In genomic region chr2:24354382-24354781, GRCh38 we compare ENCODE assay signal across 26 cellular contexts. TPM values are rescaled to one million over a fixed set of nuclear protein-coding genes. Genes with fewer than 3 reads are reported as not detected.
DNase-seq lines count a peak whose midpoint lies in the region; ATAC-seq, FAIRE-seq and TF ChIP-seq lines count a peak whose summit lies in the region.
"Had no signal": no experiment of that assay in that cellular context is flagged by ENCODE, and none has a peak within 500 bp of the region (broad histone marks: within the 10 kb centered on the region; RNA-seq: fewer than 3 reads in every experiment).

No MANE protein-coding gene starts in this region.

- H3K27me3 ChIP-seq in right lobe of liver (no peaks in the 10 kb centered on the region), HepG2 (ENCODE audit: control insufficient read depth in 1 of 2, insufficient read depth in 2 of 2, low read length in 2 of 2) (no peaks in the 10 kb centered on the region), left lung (no peaks in the 10 kb centered on the region)
- H3K27me3 ChIP-seq: hepatocyte, tibial nerve had no signal

- TF ChIP-seq EP300 in HepG2 (IDR thresholded peaks at IDR 0.05; ENCODE audit: low read depth in 2 of 2, low read length in 2 of 2) (no peak), HepG2 (CRISPR knock-in tag; IDR thresholded peaks at IDR 0.05; ENCODE audit: borderline replicate concordance) (no peak)

- H3K9ac ChIP-seq in HepG2 (ENCODE audit: insufficient read depth, low read depth, low read length): no peak overlapping the region

- no peak for FAIRE-seq in HepG2 (lab: Jason Lieb, UNC)
- FAIRE-seq: A549, G401.6, small intestine had no signal

- H3K4me2 ChIP-seq in HepG2 (ENCODE audit: low read depth, low read length): no peak overlapping the region
- H3K4me2 ChIP-seq: A549, hepatocyte had no signal

- H3K36me3 ChIP-seq in right lobe of liver: no peaks in the 10 kb centered on the region
- no peaks in the 10 kb centered on the region for H3K36me3 ChIP-seq in HepG2 (replicated peaks in 1 of 2; ENCODE audit: control insufficient read depth in 1 of 2, insufficient read depth in 2 of 2, low read length in 2 of 2)
- no peaks in the 10 kb centered on the region for H3K36me3 ChIP-seq in left lung
- H3K36me3 ChIP-seq: tibial nerve had no signal

- WGBS in right lobe of liver (ENCODE audit: insufficient coverage, low coverage, low lambda C conversion rate, missing lambda C conversion rate): 62% methylated on average over 2 of the region's 2 CpGs
- WGBS in HepG2 (ENCODE audit: low lambda C conversion rate): 97% methylated on average over 2 of the region's 2 CpGs

- in situ Hi-C loops in HepG2 (cut with HindIII; ENCODE audit: extremely low pct_ligation_motif_present, low pct_unique_long_range_greater_than_20kb) (no loop called here), KBM-7 (cut with MboI; ENCODE audit: low pct_unique_long_range_greater_than_20kb, low sequenced_read_pairs) (no loop called here)

- no peak for TF ChIP-seq RAD21 in HepG2 (CRISPR knock-in tag; IDR thresholded peaks at IDR 0.05)

- no peak for DNase-seq in right lobe of liver
- no peak for DNase-seq in HepG2 (ENCODE audit: low spot score)
- DNase-seq in OCI-M1 (lab: John Stamatoyannopoulos, UW): peak; percentile 54
- DNase-seq in left lung: no peak
- no peak for DNase-seq in KBM-7
- no peak for DNase-seq in hippocampal formation (lab: John Stamatoyannopoulos, UW)
- DNase-seq: activated CD4-positive, alpha-beta T cell treated with anti-CD3 and anti-CD28 coated beads, Interleukin-2, amount 50 U/mL, for 1 hour; cerebellar nuclear complex; effector CD4-positive, alpha-beta T cell; foreskin melanocyte; NCI-H1048; NCI-H187 treated with DMSO at 0.1 percent for 48 hours; NCI-H2227 treated with DMSO at 0.1 percent for 48 hours; NCI-H774; small intestine; stimulated activated naive CD4-positive, alpha-beta T cell; T-helper 2 cell had no signal

- intact Hi-C loops in right lobe of liver (cut with DNase I): no loop called here
- intact Hi-C loops in HepG2 (cut with micrococcal nuclease; ENCODE audit: unreplicated experiment): no loop called here
- intact Hi-C loops in left lung (cut with DNase I): no loop called here

- POLR2A ChIA-PET in HepG2 (lab: Yijun Ruan, JAX): no interaction called here

- no TSS peak for BruUV-seq in HepG2 (replicated peaks; lab: Mats Ljungman, UMichigan)

- peak in 3 of 4 donors; percentile 31 to 59 (median 36) for ATAC-seq in right lobe of liver
- no peak for ATAC-seq in HepG2
- peak; percentile 25 for ATAC-seq in left lung
- ATAC-seq in SK-N-SH treated with all-trans-retinoic acid at 6 μM for 48 hours: no peak
- ATAC-seq in GM21576 (IDR thresholded peaks at IDR 0.05; ENCODE audit: unreplicated experiment): no peak
- ATAC-seq: A549, esophagus mucosa had no signal

- H3K4me3 ChIP-seq in right lobe of liver: no peak overlapping the region
- no peak overlapping the region for H3K4me3 ChIP-seq in HepG2 (replicated peaks in 1 of 3; ENCODE audit: insufficient read depth in 1 of 3, low read depth in 2 of 3, low read length in 3 of 3)
- no peak overlapping the region for H3K4me3 ChIP-seq in left lung
- H3K4me3 ChIP-seq: A549, hepatocyte, lung, tibial nerve had no signal

- TF ChIP-seq CTCF in right lobe of liver (IDR thresholded peaks at IDR 0.05): no peak
- TF ChIP-seq CTCF in HepG2 (CRISPR knock-in tag; IDR thresholded peaks at IDR 0.05): no peak
- TF ChIP-seq CTCF in left lung (IDR thresholded peaks at IDR 0.05): no peak

- H3K27ac ChIP-seq in right lobe of liver (no peak overlapping the region), HepG2 (ENCODE audit: extremely low read length, insufficient read depth, low read length) (no peak overlapping the region), left lung (peak overlapping the region in 1 of 2 donors; percentile 38)
- H3K27ac ChIP-seq: A549, C4-2B, hepatocyte had no signal

- CTCF ChIA-PET in HepG2 (lab: Yijun Ruan, JAX; ENCODE audit: low intra/inter-chr PET ratio, low total read pairs): no interaction called here

- H3K4me1 ChIP-seq in right lobe of liver (no peaks in the 10 kb centered on the region), HepG2 (ENCODE audit: insufficient read depth, low read length) (peaks cover 17% of the 10 kb centered on the region), left lung (peaks cover 16 to 70% of the 10 kb centered on the region in 2 donors)

- H2AFZ ChIP-seq in HepG2 (ENCODE audit: low read length): no peak overlapping the region
- H2AFZ ChIP-seq: hepatocyte had no signal

- TF ChIP-seq POLR2A in right lobe of liver (IDR thresholded peaks at IDR 0.05): no peak
- no peak for TF ChIP-seq POLR2A in HepG2 (IDR thresholded peaks at IDR 0.05; ENCODE audit: insufficient read depth in 1 of 2, low read depth in 2 of 2, low read length in 2 of 2)

- H4K20me1 ChIP-seq in HepG2 (ENCODE audit: insufficient read depth, low read length): no peaks in the 10 kb centered on the region

- no peaks in the 10 kb centered on the region for H3K9me3 ChIP-seq in right lobe of liver
- H3K9me3 ChIP-seq in HepG2 (ENCODE audit: low read length): no peaks in the 10 kb centered on the region
- no peaks in the 10 kb centered on the region for H3K9me3 ChIP-seq in left lung
- H3K9me3 ChIP-seq: A549, tibial nerve had no signal

- H3K79me2 ChIP-seq in HepG2 (ENCODE audit: insufficient read depth, low read length): peaks cover 73% of the 10 kb centered on the region

TF ChIP-seq in HepG2, 621 proteins besides CTCF, POLR2A, EP300 and RAD21:
- TF ChIP-seq ZNF138 (CRISPR knock-in tag; IDR thresholded peaks at IDR 0.05; ENCODE audit: low read depth) (no peak), HOXA7 (CRISPR knock-in tag; IDR thresholded peaks at IDR 0.05) (no peak), ZNF713 (CRISPR knock-in tag; IDR thresholded peaks at IDR 0.05) (no peak), RFXANK (CRISPR knock-in tag; IDR thresholded peaks at IDR 0.05) (no peak)

TF ChIP-seq in SK-N-SH treated with all-trans-retinoic acid at 6 μM for 48 hours, 23 proteins besides CTCF, POLR2A, EP300 and RAD21 (continues in another document):
- TF ChIP-seq ISL1 (CRISPR knock-in tag; IDR thresholded peaks at IDR 0.05) (no peak), CSDC2 (CRISPR knock-in tag; IDR thresholded peaks at IDR 0.05) (no peak), ARNTL (CRISPR knock-in tag; IDR thresholded peaks at IDR 0.05; ENCODE audit: borderline replicate concordance, low read depth) (no peak), PPARA (CRISPR knock-in tag; IDR thresholded peaks at IDR 0.05; ENCODE audit: borderline replicate concordance) (no peak), TOX (CRISPR knock-in tag; IDR thresholded peaks at IDR 0.05; ENCODE audit: borderline replicate concordance) (no peak), ZNF565 (CRISPR knock-in tag; conservative IDR thresholded peaks at IDR 0.05; ENCODE audit: low read depth) (no peak), TCF4 (CRISPR knock-in tag; IDR thresholded peaks at IDR 0.05; ENCODE audit: borderline replicate concordance) (no peak), RARB (CRISPR knock-in tag; IDR thresholded peaks at IDR 0.05) (no peak), ZNF70 (CRISPR knock-in tag; IDR thresholded peaks at IDR 0.05) (no peak), OSR1 (CRISPR knock-in tag; IDR thresholded peaks at IDR 0.05) (no peak), POU6F1 (CRISPR knock-in tag; IDR thresholded peaks at IDR 0.05; ENCODE audit: borderline replicate concordance, low read depth) (no peak)

RNA-seq across cellular contexts. Expression of gene ITSN2, which starts 6.0 kb away (rescaled TPM):
- 10 to 100 TPM; 22.6 to 34.1 (median 28.9) TPM for total RNA-seq in right lobe of liver
- 26.6 and 33.4 TPM in 2 replicates for total RNA-seq in HepG2 (2016; rRNA removed; fragmentation: Illumina TruSeq; extraction: Trizol)
- 3.5 and 3.9 TPM in 2 replicates for total RNA-seq in HepG2 (2016; cell fraction: cytosol; rRNA removed; fragmentation: Illumina TruSeq; extraction: Trizol; ENCODE audit: low read depth)
- 25.9 and 29.3 TPM in 2 replicates for total RNA-seq in HepG2 (2016; cell fraction: insoluble cytoplasmic fraction; rRNA removed; fragmentation: Illumina TruSeq; extraction: Trizol)
- total RNA-seq in HepG2 (2016; cell fraction: membrane; rRNA removed; fragmentation: Illumina TruSeq; extraction: Trizol): 11.7 and 12.0 TPM in 2 replicates
- total RNA-seq in HepG2 (2016; cell fraction: nucleus; rRNA removed; fragmentation: Illumina TruSeq; extraction: Trizol): 31.8 and 37.1 TPM in 2 replicates
- polyA plus RNA-seq in HepG2 (2011; rRNA removed): 22.4 and 26.0 TPM in 2 replicates
- polyA plus RNA-seq in HepG2 (2011; cell fraction: cytosol; rRNA removed): 10.9 and 13.6 TPM in 2 replicates
- polyA plus RNA-seq in HepG2 (2011; cell fraction: nucleus; rRNA removed): 38.3 and 45.6 TPM in 2 replicates
- polyA plus RNA-seq in HepG2 (2012): 18.4 and 19.9 TPM in 2 replicates
- polyA plus RNA-seq in HepG2 (2016; cell fraction: cytosol; fragmentation: Illumina TruSeq; extraction: Trizol; ENCODE audit: low read depth): 0.83 and 1.1 TPM in 2 replicates
- 21.8 and 23.6 TPM in 2 replicates for polyA plus RNA-seq in HepG2 (2016; cell fraction: insoluble cytoplasmic fraction; fragmentation: Illumina TruSeq; extraction: Trizol; ENCODE audit: low read depth)
- polyA plus RNA-seq in HepG2 (2016; cell fraction: membrane; fragmentation: Illumina TruSeq; extraction: Trizol; ENCODE audit: low read depth): 3.7 and 3.8 TPM in 2 replicates
- polyA plus RNA-seq in HepG2 (2016; cell fraction: nucleus; fragmentation: Illumina TruSeq; extraction: Trizol; ENCODE audit: insufficient read depth, low read depth): 38.0 and 42.0 TPM in 2 replicates
- polyA minus RNA-seq in HepG2 (2011; rRNA and poly(A)+ RNA removed; ENCODE audit: low replicate concordance): 41.6 and 48.2 TPM in 2 replicates
- 16.7 and 18.5 TPM in 2 replicates for polyA minus RNA-seq in HepG2 (2011; cell fraction: cytosol; rRNA and poly(A)+ RNA removed)
- 54.3 and 55.9 TPM in 2 replicates for polyA minus RNA-seq in HepG2 (2011; cell fraction: nucleus; rRNA and poly(A)+ RNA removed)
- 10 to 100 TPM; 80.5 to 85.6 TPM for total RNA-seq in left lung

Comparison
In these comparisons a context has a peak if more than half of its experiments do, and no peak if none do; other contexts are left out.
1. ATAC-seq: peak in right lobe of liver (3 of 4) and left lung (single experiment); none in HepG2 (single experiment), SK-N-SH treated with all-trans-retinoic acid at 6 μM for 48 hours (single experiment) and GM21576 (single experiment).